Comparison of ENCODE assay signal across 23 cellular contexts in the genomic region with DNA sequence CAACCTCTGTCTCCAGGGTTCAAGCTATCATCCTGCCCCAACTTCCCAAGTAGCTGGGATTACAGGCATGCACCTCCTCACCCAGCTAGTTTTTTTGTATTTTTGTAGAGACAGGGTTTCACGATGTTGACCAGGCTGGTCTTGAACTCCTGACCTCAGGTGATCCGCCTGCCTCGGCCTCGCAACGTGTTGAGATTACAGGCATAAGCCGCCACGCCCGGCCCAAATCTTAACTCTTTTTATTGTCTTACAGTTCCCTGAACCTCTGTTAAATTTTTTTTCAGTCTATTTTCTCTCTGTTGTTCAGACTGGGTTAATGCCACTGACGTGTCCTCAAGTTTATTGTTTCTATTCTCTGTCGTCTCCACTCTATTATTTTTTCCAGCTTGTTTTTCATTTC.
"Had no signal": no experiment of that assay in that cellular context is flagged by ENCODE, and none has a peak within 500 bp of the region (broad histone marks: within the 10 kb centered on the region; RNA-seq: fewer than 3 reads in every experiment).

No MANE protein-coding gene starts in this region.

- H3K36me3 ChIP-seq: colonic mucosa, esophagus squamous epithelium, gastrocnemius medialis, gastroesophageal sphincter, heart left ventricle, heart right ventricle had no signal

- H3K9me3 ChIP-seq: colonic mucosa, esophagus squamous epithelium, gastrocnemius medialis, gastroesophageal sphincter, heart left ventricle, heart right ventricle had no signal

- H3K27me3 ChIP-seq: colonic mucosa, dorsolateral prefrontal cortex, esophagus squamous epithelium, foreskin keratinocyte, gastrocnemius medialis, gastroesophageal sphincter, heart left ventricle, heart right ventricle had no signal

- H3K4me3 Mint-ChIP-seq: dendritic cell treated with granulocyte-macrophage colony-stimulating factor and Interleukin-4, amounts not matched to agents 40 ng/mL and 50 ng/mL, for 4 days; effector memory CD8-positive, alpha-beta T cell had no signal

- H3K27ac ChIP-seq: colonic mucosa, coronary artery, dorsolateral prefrontal cortex, epithelial cell of prostate, esophagus squamous epithelium, foreskin keratinocyte, gastrocnemius medialis, gastroesophageal sphincter, heart left ventricle, heart right ventricle had no signal

- H3K27me3 Mint-ChIP-seq: dendritic cell treated with granulocyte-macrophage colony-stimulating factor and Interleukin-4, amounts not matched to agents 40 ng/mL and 50 ng/mL, for 4 days; effector memory CD8-positive, alpha-beta T cell had no signal

- ATAC-seq: effector memory CD8-positive, alpha-beta T cell; esophagus mucosa; foreskin keratinocyte; gastrocnemius medialis; gastroesophageal sphincter; heart left ventricle; heart right ventricle had no signal

- H3K4me1 ChIP-seq: colonic mucosa, esophagus squamous epithelium, foreskin keratinocyte, gastrocnemius medialis, heart left ventricle, heart right ventricle had no signal

- DNase-seq: colonic mucosa; cortex of kidney; dermis blood vessel endothelial cell; dorsolateral prefrontal cortex; effector CD4-positive, alpha-beta T cell; effector CD8-positive, alpha-beta T cell; effector memory CD4-positive, alpha-beta T cell; effector memory CD8-positive, alpha-beta T cell; erythroblast; esophagus squamous epithelium; foreskin fibroblast; foreskin keratinocyte; foreskin melanocyte; gastrocnemius medialis; glutamatergic neuron; head of caudate nucleus; heart left ventricle; heart right ventricle had no signal

- H3K4me3 ChIP-seq: colonic mucosa, coronary artery, dorsolateral prefrontal cortex, esophagus squamous epithelium, gastrocnemius medialis, gastroesophageal sphincter, heart left ventricle, heart right ventricle had no signal

- H3K27ac Mint-ChIP-seq: dendritic cell treated with granulocyte-macrophage colony-stimulating factor and Interleukin-4, amounts not matched to agents 40 ng/mL and 50 ng/mL, for 4 days; effector memory CD8-positive, alpha-beta T cell had no signal
